In genomic region chr5:172728481-172729241, GRCh38 we compare ENCODE assay signal across 23 cellular contexts.
"Had no signal": no experiment of that assay in that cellular context is flagged by ENCODE, and none has a peak within 500 bp of the region (broad histone marks: within the 10 kb centered on the region; RNA-seq: fewer than 3 reads in every experiment).

No MANE protein-coding gene starts in this region.

- H3K27ac ChIP-seq: colonic mucosa, dorsolateral prefrontal cortex, esophagus muscularis mucosa, gastrocnemius medialis, left ventricle myocardium inferior, stomach, transverse colon, VCaP had no signal

- H3K36me3 Mint-ChIP-seq: activated CD8-positive, alpha-beta memory T cell treated with anti-CD3 and anti-CD28 coated beads, Interleukin-2, amount 10 ng/mL, durations not matched to agents 7 days and 5 days; activated naive CD4-positive, alpha-beta T cell treated with anti-CD3 and anti-CD28 coated beads, Interleukin-2, amount 50 U/mL, for 72 hours; brain; T-cell had no signal

- H3K9me3 Mint-ChIP-seq: activated CD4-positive, alpha-beta memory T cell treated with anti-CD3 and anti-CD28 coated beads, Interleukin-2, amount 10 ng/mL, durations not matched to agents 7 days and 5 days; activated CD4-positive, alpha-beta T cell treated with anti-CD3 and anti-CD28 coated beads, Interleukin-2, amount 10 ng/mL, durations not matched to agents 24 days and 14 days; activated naive CD4-positive, alpha-beta T cell treated with anti-CD3 and anti-CD28 coated beads, Interleukin-2, amount 50 U/mL, for 72 hours; T-cell; T-helper 2 cell treated with Interferon-gamma antibody and Interleukin-4, amounts not matched to agents 5 μg/mL and 100 μg/mL, for 36 hours had no signal

- H3K36me3 ChIP-seq: colonic mucosa, esophagus muscularis mucosa, gastrocnemius medialis, left ventricle myocardium inferior, stomach, transverse colon, vagina had no signal

- ATAC-seq: activated CD4-positive, CD25-positive, alpha-beta regulatory T cell treated with anti-CD3 and anti-CD28 coated beads, Interleukin-2, amount 50 U/mL, for 24 hours; activated CD8-positive, alpha-beta memory T cell treated with anti-CD3 and anti-CD28 coated beads, Interleukin-2, amount 10 ng/mL, durations not matched to agents 7 days and 5 days; activated naive CD4-positive, alpha-beta T cell treated with anti-CD3 and anti-CD28 coated beads, Interleukin-2, amount 50 U/mL, for 72 hours; gastrocnemius medialis; T-cell had no signal

- DNase-seq: activated CD4-positive, alpha-beta memory T cell treated with anti-CD3 and anti-CD28 coated beads, Interleukin-2, amount 10 ng/mL, durations not matched to agents 7 days and 5 days; activated CD4-positive, alpha-beta T cell treated with anti-CD3 and anti-CD28 coated beads, Interleukin-2, amount 10 ng/mL, durations not matched to agents 24 days and 14 days; activated CD8-positive, alpha-beta memory T cell treated with anti-CD3 and anti-CD28 coated beads, Interleukin-2, amount 10 ng/mL, durations not matched to agents 7 days and 5 days; activated T-cell treated with anti-CD3 and anti-CD28 coated beads for 4 hours; caudate nucleus; colonic mucosa; dorsolateral prefrontal cortex; gastrocnemius medialis; hippocampal formation; kidney glomerular epithelial cell; left ventricle myocardium inferior; retina; stimulated activated CD4-positive, alpha-beta T cell treated with anti-CD3 and anti-CD28 coated beads, Interleukin-4, amount 100 ng/mL, for 24 hours; stomach; T-cell; transverse colon had no signal

- H3K9me3 ChIP-seq: colonic mucosa, esophagus muscularis mucosa, gastrocnemius medialis, left ventricle myocardium inferior, stomach, transverse colon, vagina had no signal

- H3K4me3 Mint-ChIP-seq: activated CD4-positive, alpha-beta memory T cell treated with anti-CD3 and anti-CD28 coated beads, Interleukin-2, amount 10 ng/mL, durations not matched to agents 7 days and 5 days; activated CD4-positive, alpha-beta T cell treated with anti-CD3 and anti-CD28 coated beads, Interleukin-2, amount 10 ng/mL, durations not matched to agents 24 days and 14 days; activated CD8-positive, alpha-beta memory T cell treated with anti-CD3 and anti-CD28 coated beads, Interleukin-2, amount 10 ng/mL, durations not matched to agents 7 days and 5 days; brain; T-cell; T-helper 2 cell treated with Interferon-gamma antibody and Interleukin-4, amounts not matched to agents 5 μg/mL and 100 μg/mL, for 36 hours had no signal

- H3K27ac Mint-ChIP-seq: activated CD4-positive, alpha-beta memory T cell treated with anti-CD3 and anti-CD28 coated beads, Interleukin-2, amount 10 ng/mL, durations not matched to agents 7 days and 5 days; activated CD4-positive, alpha-beta T cell treated with anti-CD3 and anti-CD28 coated beads, Interleukin-2, amount 10 ng/mL, durations not matched to agents 24 days and 14 days; activated CD8-positive, alpha-beta memory T cell treated with anti-CD3 and anti-CD28 coated beads, Interleukin-2, amount 10 ng/mL, durations not matched to agents 7 days and 5 days; brain; T-cell; T-helper 2 cell treated with Interferon-gamma antibody and Interleukin-4, amounts not matched to agents 5 μg/mL and 100 μg/mL, for 36 hours had no signal

- H3K27me3 ChIP-seq: colonic mucosa, dorsolateral prefrontal cortex, esophagus muscularis mucosa, gastrocnemius medialis, stomach, transverse colon, vagina had no signal

- H3K4me1 Mint-ChIP-seq: activated CD4-positive, alpha-beta memory T cell treated with anti-CD3 and anti-CD28 coated beads, Interleukin-2, amount 10 ng/mL, durations not matched to agents 7 days and 5 days; activated CD4-positive, alpha-beta T cell treated with anti-CD3 and anti-CD28 coated beads, Interleukin-2, amount 10 ng/mL, durations not matched to agents 24 days and 14 days; activated CD8-positive, alpha-beta memory T cell treated with anti-CD3 and anti-CD28 coated beads, Interleukin-2, amount 10 ng/mL, durations not matched to agents 7 days and 5 days; T-cell had no signal

- H3K27me3 Mint-ChIP-seq: activated CD4-positive, alpha-beta T cell treated with anti-CD3 and anti-CD28 coated beads, Interleukin-2, amount 10 ng/mL, durations not matched to agents 24 days and 14 days; T-cell had no signal

- H3K4me1 ChIP-seq: colonic mucosa had no signal

- H3K4me3 ChIP-seq: colonic mucosa, dorsolateral prefrontal cortex, esophagus muscularis mucosa, gastrocnemius medialis, left ventricle myocardium inferior, stomach, transverse colon, vagina had no signal
